Comparison of ENCODE assay signal across 11 cellular contexts in genomic region chrX:28586291-28586690, GRCh38. TPM values are rescaled to one million over a fixed set of nuclear protein-coding genes. Genes with fewer than 3 reads are reported as not detected.
A peak's percentile ranks its signal among the peaks of the same experiment; 100 is the strongest.
DNase-seq lines count a peak whose midpoint lies in the region; ATAC-seq and TF ChIP-seq lines count a peak whose summit lies in the region.
"Had no signal": no experiment of that assay in that cellular context is flagged by ENCODE, and none has a peak within 500 bp of the region (broad histone marks: within the 10 kb centered on the region; RNA-seq: fewer than 3 reads in every experiment).

No MANE protein-coding gene starts in this region.

- POLR2A ChIA-PET in OCI-LY7 (lab: Charles Lee) = no interaction called here

- no peaks in the 10 kb centered on the region for H3K36me3 ChIP-seq in MG63
- no peaks in the 10 kb centered on the region for H3K36me3 ChIP-seq in stomach
- no peaks in the 10 kb centered on the region for H3K36me3 ChIP-seq in OCI-LY7 (ENCODE audit: insufficient read depth, low read length)

- H3K79me2 ChIP-seq in OCI-LY7 (ENCODE audit: insufficient read depth, low read depth, low read length) = no peaks in the 10 kb centered on the region

- intact Hi-C loops in stomach (cut with DNase I; ENCODE audit: low total_unique reads) = no loop called here
- intact Hi-C loops in OCI-LY7 (cut with micrococcal nuclease; ENCODE audit: unreplicated experiment) = no loop called here

- TF ChIP-seq EP300 in stomach (IDR thresholded peaks at IDR 0.05) = no peak

- no peak for TF ChIP-seq POLR2A in stomach (IDR thresholded peaks at IDR 0.05)

- no TSS peak for BruUV-seq in OCI-LY7 (replicated peaks; lab: Mats Ljungman, UMichigan)

- CTCF ChIA-PET in OCI-LY7 (lab: Charles Lee; ENCODE audit: unreplicated experiment) = no interaction called here

- H4K20me1 ChIP-seq in OCI-LY7 (ENCODE audit: insufficient read depth, low read length) = no peaks in the 10 kb centered on the region

- no peak overlapping the region for H3K4me2 ChIP-seq in OCI-LY7 (ENCODE audit: low read length)

- no peaks in the 10 kb centered on the region for H3K9me2 ChIP-seq in OCI-LY7 (ENCODE audit: insufficient read depth, low read length)

- no peak for TF ChIP-seq CTCF in stomach (IDR thresholded peaks at IDR 0.05)
- TF ChIP-seq CTCF in OCI-LY7 (conservative IDR thresholded peaks at IDR 0.05; ENCODE audit: low read length) = no peak

- ATAC-seq in HG03565 (IDR thresholded peaks at IDR 0.05; ENCODE audit: unreplicated experiment) (no peak), esophagus mucosa (no peak)
- ATAC-seq: activated CD8-positive, alpha-beta T cell treated with anti-CD3 and anti-CD28 coated beads, Interleukin-2, amount 10 ng/mL, durations not matched to agents 7 days and 5 days; naive thymus-derived CD8-positive, alpha-beta T cell had no signal

- DNase-seq in MG63 = no peak
- peak; percentile 56 for DNase-seq in ecto neural progenitor cell (ENCODE audit: low spot score)
- DNase-seq in iris pigment epithelial cell (ENCODE audit: low read depth) = peak; percentile 33
- DNase-seq in stomach = no peak
- no peak for DNase-seq in OCI-LY7 (ENCODE audit: low spot score)
- no peak for DNase-seq in stimulated activated CD4-positive, alpha-beta T cell treated with anti-CD3 and anti-CD28 coated beads, Interleukin-15, amount 100 ng/mL, for 24 hours
- DNase-seq: activated CD8-positive, alpha-beta T cell treated with anti-CD3 and anti-CD28 coated beads, Interleukin-2, amount 10 ng/mL, durations not matched to agents 7 days and 5 days; GF-D8; naive thymus-derived CD8-positive, alpha-beta T cell had no signal

- H3K9me3 ChIP-seq in MG63 (no peaks in the 10 kb centered on the region), stomach (no peaks in the 10 kb centered on the region), OCI-LY7 (ENCODE audit: low read length) (no peaks in the 10 kb centered on the region)

- H2AFZ ChIP-seq in OCI-LY7 (ENCODE audit: low read length) = no peak overlapping the region

- H3K4me1 ChIP-seq in stomach (no peaks in the 10 kb centered on the region), OCI-LY7 (ENCODE audit: insufficient read depth, low read length, poor library complexity, severe bottlenecking) (no peaks in the 10 kb centered on the region)

- H3K27ac ChIP-seq in stomach = peak overlapping the region in 2 of 5 donors; percentile 17 to 36
- no peak overlapping the region for H3K27ac ChIP-seq in OCI-LY7 (ENCODE audit: low read depth, low read length, poor library complexity, severe bottlenecking)

- WGBS in stomach, 5 donors = 1 to 32% (median 6%) methylated on average over 9 of the region's 9 CpGs

- H3K27me3 ChIP-seq in MG63 (no peaks in the 10 kb centered on the region), stomach (peaks cover 0 to 18% (median 0%) of the 10 kb centered on the region in 3 donors)

- H3K4me3 ChIP-seq in MG63 (peak overlapping the region; percentile 57), stomach (peak overlapping the region; percentile 26 to 36 (median 33)), OCI-LY7 (ENCODE audit: low read depth, low read length, poor library complexity, severe bottlenecking) (no peak overlapping the region)

RNA-seq across cellular contexts. Expression of gene IL1RAPL1, which starts 1.0 kb away (rescaled TPM):
- total RNA-seq in MG63 (2014; rRNA removed; shearing (Covaris generic); ENCODE audit: low replicate concordance) = 0.10 TPM in 1 of 2 replicates, not detected in the other
- 1 to 10 TPM in 1 of 5 donors, under 1 TPM in 2, not detected in 2; 0.29 to 3.3 (median 0.87) TPM for total RNA-seq in stomach
- under 1 TPM in 2 of 3 donors, not detected in 1; 0.06 to 0.31 TPM for polyA plus RNA-seq in stomach
- not detected in 2 replicates for total RNA-seq in OCI-LY7 (2014; rRNA removed; shearing (Covaris generic))
- not detected in 2 replicates for total RNA-seq in OCI-LY7 (2022)
- 0.12 TPM for total RNA-seq in esophagus mucosa
- total RNA-seq: activated CD8-positive, alpha-beta T cell treated with anti-CD3 and anti-CD28 coated beads, Interleukin-2, amount 10 ng/mL, durations not matched to agents 7 days and 5 days; naive thymus-derived CD8-positive, alpha-beta T cell had no signal
- polyA plus RNA-seq: naive thymus-derived CD8-positive, alpha-beta T cell had no signal

Comparison
In these comparisons a context has a peak if more than half of its experiments do, and no peak if none do; other contexts are left out.
1. DNase-seq: peak in ecto neural progenitor cell (single experiment) and iris pigment epithelial cell (single experiment); none in MG63 (single experiment), stomach (single experiment), OCI-LY7 (single experiment) and stimulated activated CD4-positive, alpha-beta T cell treated with anti-CD3 and anti-CD28 coated beads, Interleukin-15, amount 100 ng/mL, for 24 hours (single experiment).